In the genomic region with DNA sequence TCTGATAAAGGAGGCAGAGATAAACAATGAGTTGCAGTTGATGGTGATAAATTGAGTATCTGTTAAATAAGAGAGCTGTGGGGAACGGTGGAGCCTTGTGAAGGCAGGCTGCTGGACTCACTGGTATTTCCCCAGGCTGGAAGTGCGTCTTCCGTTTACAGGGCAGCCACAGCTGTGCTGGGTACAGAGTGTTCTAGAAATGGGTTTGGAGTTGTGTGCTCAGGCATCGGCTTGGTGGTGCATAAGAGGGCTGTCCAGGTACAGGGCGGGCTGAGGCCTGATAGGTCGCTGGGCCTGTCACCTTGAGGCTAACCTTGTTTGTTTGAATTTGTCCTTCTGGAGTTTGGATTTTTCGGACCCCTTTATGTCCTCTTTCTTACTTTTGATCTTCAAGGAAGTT, we compare ENCODE assay signal across 1 cellular context.
TF ChIP-seq lines count a peak whose summit lies in the region.

No MANE protein-coding gene starts in this region.

TF ChIP-seq in IMR-90, 13 proteins besides CTCF, POLR2A, EP300 and RAD21 (continued from another document):
- TF ChIP-seq, protein P1, sequence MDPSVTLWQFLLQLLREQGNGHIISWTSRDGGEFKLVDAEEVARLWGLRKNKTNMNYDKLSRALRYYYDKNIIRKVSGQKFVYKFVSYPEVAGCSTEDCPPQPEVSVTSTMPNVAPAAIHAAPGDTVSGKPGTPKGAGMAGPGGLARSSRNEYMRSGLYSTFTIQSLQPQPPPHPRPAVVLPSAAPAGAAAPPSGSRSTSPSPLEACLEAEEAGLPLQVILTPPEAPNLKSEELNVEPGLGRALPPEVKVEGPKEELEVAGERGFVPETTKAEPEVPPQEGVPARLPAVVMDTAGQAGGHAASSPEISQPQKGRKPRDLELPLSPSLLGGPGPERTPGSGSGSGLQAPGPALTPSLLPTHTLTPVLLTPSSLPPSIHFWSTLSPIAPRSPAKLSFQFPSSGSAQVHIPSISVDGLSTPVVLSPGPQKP (IDR thresholded peaks at IDR 0.05; ENCODE audit: borderline replicate concordance, low read depth, low read length): no peak
- TF ChIP-seq RFX5 (IDR thresholded peaks at IDR 0.05; ENCODE audit: low read depth, low read length) (no peak), MXI1 (IDR thresholded peaks at IDR 0.05; ENCODE audit: borderline replicate concordance, low read depth, low read length) (no peak), CHD1 (IDR thresholded peaks at IDR 0.05; ENCODE audit: low read depth, low read length) (no peak)
TF ChIP-seq in IMR-90: peak in this region for 0.
